1 cellular context compared by ENCODE assay signal in the genomic region with DNA sequence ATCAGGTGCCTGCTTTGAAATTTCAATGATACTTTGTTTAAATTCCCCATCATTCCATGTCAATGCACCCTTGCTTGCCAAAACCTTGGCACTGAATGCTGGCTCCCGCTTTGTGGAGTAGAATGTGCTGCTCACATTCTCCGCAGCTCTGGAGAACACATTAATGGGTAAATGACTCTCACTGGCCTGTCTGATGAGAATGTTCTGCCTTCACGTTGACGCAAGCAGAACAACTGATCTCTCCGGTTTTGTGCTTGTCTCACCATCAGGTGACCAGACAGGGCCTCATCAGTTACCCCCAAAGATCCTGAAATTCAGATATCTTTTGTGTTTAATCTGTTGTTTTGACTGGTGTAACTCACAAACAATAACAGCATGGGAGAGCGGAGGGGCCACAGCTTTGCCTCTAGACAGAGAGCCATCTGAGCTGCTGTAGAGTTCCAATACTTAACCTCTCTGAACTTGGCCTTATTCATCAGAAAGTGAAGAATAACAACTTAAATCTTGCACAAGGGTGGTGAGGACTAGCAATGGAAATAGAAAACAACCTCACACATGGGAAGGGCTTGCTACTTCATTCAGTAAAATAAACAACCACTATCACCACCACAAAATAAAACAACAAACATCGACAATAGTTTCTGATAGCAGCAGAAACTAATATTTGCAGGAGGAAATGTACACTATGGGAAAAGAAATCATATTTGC.
TF ChIP-seq lines count a peak whose summit lies in the region.

No MANE protein-coding gene starts in this region.

TF ChIP-seq in IMR-90, 13 proteins besides CTCF, POLR2A, EP300 and RAD21:
- TF ChIP-seq CHD1 (IDR thresholded peaks at IDR 0.05; ENCODE audit: low read depth, low read length), result no peak
- 0 out of 2 replicates have a peak, but pooled peaks have one; percentile 2 for TF ChIP-seq CEBPB (IDR thresholded peaks at IDR 0.05; ENCODE audit: low read depth, low read length)
